Comparison of ENCODE assay signal across 27 cellular contexts in the genomic region with DNA sequence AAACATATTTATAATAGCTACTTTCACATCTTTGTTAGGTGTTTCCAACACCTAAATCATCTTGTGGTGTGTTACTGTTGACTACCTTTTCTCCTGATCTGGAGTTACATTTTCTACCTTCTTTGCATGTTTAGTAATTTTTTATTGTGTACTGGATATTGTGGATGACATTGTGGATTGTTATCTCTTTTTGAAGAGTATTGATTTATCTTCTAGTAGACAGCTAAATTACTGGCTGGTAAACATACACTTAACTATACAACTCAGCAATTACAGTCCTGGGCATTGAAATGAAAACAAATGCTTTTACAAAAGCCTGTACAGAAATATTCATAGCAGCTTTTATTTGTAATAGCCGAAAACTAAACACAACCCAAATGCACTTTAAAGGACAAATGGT.
"Had no signal": no experiment of that assay in that cellular context is flagged by ENCODE, and none has a peak within 500 bp of the region (broad histone marks: within the 10 kb centered on the region; RNA-seq: fewer than 3 reads in every experiment).

No MANE protein-coding gene starts in this region.

- H3K4me1 ChIP-seq: suprapubic skin had no signal

- H3K9me3 ChIP-seq: adrenal gland, neutrophil, suprapubic skin, vagina had no signal

- H3K36me3 ChIP-seq: adrenal gland, neutrophil, suprapubic skin, vagina had no signal

- H3K27ac ChIP-seq: adrenal gland, lower lobe of right lung, neutrophil, suprapubic skin, vagina had no signal

- FAIRE-seq: bronchial epithelial cell, endometrium, islet of Langerhans had no signal

- DNase-seq: activated CD4-positive, alpha-beta T cell treated with anti-CD3 and anti-CD28 coated beads, Interleukin-2, amount 50 U/mL, for 1 hour; activated CD8-positive, alpha-beta memory T cell treated with anti-CD3 and anti-CD28 coated beads for 24 hours; activated CD8-positive, alpha-beta memory T cell treated with anti-CD3 and anti-CD28 coated beads, Interleukin-2, amount 50 U/mL, for 48 hours; activated gamma-delta T cell; adrenal gland; cerebellar nuclear complex; cortex of kidney; erythroblast; foreskin melanocyte; glutamatergic neuron; hippocampal formation; left cardiac atrium; lower lobe of right lung; naive thymus-derived CD8-positive, alpha-beta T cell; stimulated activated CD4-positive, alpha-beta T cell treated with anti-CD3 and anti-CD28 coated beads, Interleukin-4, amount 100 ng/mL, for 1 hour; stimulated activated naive CD8-positive, alpha-beta T cell treated with anti-CD3 and anti-CD28 coated beads, Interleukin-15, amount 100 ng/mL, for 72 hours; trophoblast cell had no signal

- ATAC-seq: activated CD4-positive, CD25-positive, alpha-beta regulatory T cell treated with anti-CD3 and anti-CD28 coated beads, Interleukin-2, amount 50 U/mL, for 24 hours; activated naive CD4-positive, alpha-beta T cell treated with anti-CD3 and anti-CD28 coated beads, Interleukin-2, amount 50 U/mL, for 72 hours; left cardiac atrium; lower lobe of right lung; naive thymus-derived CD8-positive, alpha-beta T cell; sciatic nerve; stimulated activated naive CD8-positive, alpha-beta T cell treated with anti-CD3 and anti-CD28 coated beads, Interleukin-15, amount 100 ng/mL, for 72 hours had no signal

- H3K27me3 ChIP-seq: adrenal gland, neutrophil, suprapubic skin, vagina had no signal

- H3K4me3 ChIP-seq: adrenal gland, lower lobe of right lung, smooth muscle cell, suprapubic skin, vagina had no signal
